In the genomic region with DNA sequence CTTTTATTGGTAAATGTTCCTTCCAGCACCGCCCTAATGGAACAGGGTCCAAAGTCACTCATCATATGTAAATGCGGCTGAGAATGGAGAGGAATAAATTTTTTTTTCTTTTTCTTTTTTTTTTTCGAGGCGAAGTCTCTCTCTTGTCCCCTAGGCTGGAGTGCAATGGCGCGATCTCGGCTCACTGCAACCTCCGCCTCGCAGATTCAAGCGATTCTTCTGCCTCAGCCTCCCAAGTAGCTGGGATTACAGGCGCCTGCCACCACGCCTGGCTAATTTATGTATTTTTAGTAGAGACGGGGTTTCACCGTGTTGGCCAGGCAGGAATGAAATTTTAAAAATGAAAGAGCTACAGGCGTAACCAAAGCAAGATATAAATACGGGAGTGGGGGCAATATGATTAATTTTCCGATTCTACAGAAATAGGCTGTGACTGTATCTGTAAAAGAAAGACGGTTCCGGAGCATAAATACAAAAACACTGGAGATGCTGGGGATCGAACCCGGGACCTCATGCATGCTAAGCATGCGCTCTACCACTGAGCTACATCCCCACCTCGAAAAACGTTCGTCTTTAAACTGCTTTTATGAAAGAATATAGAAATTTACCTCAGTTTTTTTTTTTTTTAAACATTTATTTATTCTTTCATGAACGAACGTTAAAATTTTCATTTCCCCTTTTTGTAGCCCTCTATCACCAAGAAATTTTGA, we compare ENCODE assay signal across 1 cellular context.
A peak's percentile ranks its signal among the peaks of the same experiment; 100 is the strongest.
TF ChIP-seq lines count a peak whose summit lies in the region.

No MANE protein-coding gene starts in this region.

TF ChIP-seq in HepG2, 621 proteins besides CTCF, POLR2A, EP300 and RAD21 (continued from another document and continues in another):
- TF ChIP-seq, protein P1, sequence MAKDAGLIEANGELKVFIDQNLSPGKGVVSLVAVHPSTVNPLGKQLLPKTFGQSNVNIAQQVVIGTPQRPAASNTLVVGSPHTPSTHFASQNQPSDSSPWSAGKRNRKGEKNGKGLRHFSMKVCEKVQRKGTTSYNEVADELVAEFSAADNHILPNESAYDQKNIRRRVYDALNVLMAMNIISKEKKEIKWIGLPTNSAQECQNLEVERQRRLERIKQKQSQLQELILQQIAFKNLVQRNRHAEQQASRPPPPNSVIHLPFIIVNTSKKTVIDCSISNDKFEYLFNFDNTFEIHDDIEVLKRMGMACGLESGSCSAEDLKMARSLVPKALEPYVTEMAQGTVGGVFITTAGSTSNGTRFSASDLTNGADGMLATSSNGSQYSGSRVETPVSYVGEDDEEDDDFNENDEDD (CRISPR knock-in tag; IDR thresholded peaks at IDR 0.05; ENCODE audit: borderline replicate concordance) = peak; percentile 32; the same call in 1 of the 2 replicates
- TF ChIP-seq GLI4 (CRISPR knock-in tag; IDR thresholded peaks at IDR 0.05; ENCODE audit: borderline replicate concordance) (no peak), PLRG1 (conservative IDR thresholded peaks at IDR 0.05) (no peak), ZKSCAN8 (CRISPR knock-in tag; IDR thresholded peaks at IDR 0.05; ENCODE audit: borderline replicate concordance) (no peak), ELF4 (CRISPR knock-in tag; IDR thresholded peaks at IDR 0.05; ENCODE audit: borderline replicate concordance) (no peak), DR1 (CRISPR knock-in tag; IDR thresholded peaks at IDR 0.05) (no peak), ZNF709 (CRISPR knock-in tag; IDR thresholded peaks at IDR 0.05) (no peak), RBAK (CRISPR knock-in tag; IDR thresholded peaks at IDR 0.05) (no peak), ZC3H13 (CRISPR knock-in tag; IDR thresholded peaks at IDR 0.05) (no peak), ZNF776 (CRISPR knock-in tag; IDR thresholded peaks at IDR 0.05) (no peak), RBM22 (optimal IDR thresholded peaks at IDR 0.05; ENCODE audit: low read length) (peak; percentile 97), HOXD1 (CRISPR knock-in tag; IDR thresholded peaks at IDR 0.05) (no peak), ZNF749 (CRISPR knock-in tag; IDR thresholded peaks at IDR 0.05; ENCODE audit: borderline replicate concordance) (no peak), CHD4 (IDR thresholded peaks at IDR 0.05; ENCODE audit: borderline replicate concordance, low read length) (peak; percentile 63; the same call in 1 of the 2 replicates), RFX3 (CRISPR knock-in tag; IDR thresholded peaks at IDR 0.05) (no peak), HES4 (CRISPR knock-in tag; IDR thresholded peaks at IDR 0.05; ENCODE audit: borderline replicate concordance) (no peak), FOXP1 (IDR thresholded peaks at IDR 0.05) (no peak), FOXP1 (CRISPR knock-in tag; IDR thresholded peaks at IDR 0.05) (no peak), ARNT2 (CRISPR knock-in tag; IDR thresholded peaks at IDR 0.05; ENCODE audit: low read depth) (no peak), NPAS2 (CRISPR knock-in tag; IDR thresholded peaks at IDR 0.05; ENCODE audit: borderline replicate concordance) (no peak), ZNF570 (CRISPR knock-in tag; IDR thresholded peaks at IDR 0.05; ENCODE audit: borderline replicate concordance) (no peak), ZNF260 (CRISPR knock-in tag; IDR thresholded peaks at IDR 0.05; ENCODE audit: borderline replicate concordance, low read depth) (no peak), ZNF136 (CRISPR knock-in tag; IDR thresholded peaks at IDR 0.05; ENCODE audit: low read depth) (no peak), ZNF24 (IDR thresholded peaks at IDR 0.05) (peak; percentile 99), CSRNP1 (CRISPR knock-in tag; IDR thresholded peaks at IDR 0.05) (no peak), MIER2 (CRISPR knock-in tag; IDR thresholded peaks at IDR 0.05) (no peak), EED (CRISPR knock-in tag; IDR thresholded peaks at IDR 0.05) (no peak), KLF9 (CRISPR knock-in tag; IDR thresholded peaks at IDR 0.05; ENCODE audit: low read depth) (no peak), ZNF264 (CRISPR knock-in tag; IDR thresholded peaks at IDR 0.05) (no peak), HDAC2 (CRISPR knock-in tag; IDR thresholded peaks at IDR 0.05) (peak; percentile 46), SPEN (CRISPR knock-in tag; IDR thresholded peaks at IDR 0.05; ENCODE audit: low read depth) (no peak), ASH2L (IDR thresholded peaks at IDR 0.05; ENCODE audit: insufficient read length, low read depth, low read length) (no peak), ATF7 (IDR thresholded peaks at IDR 0.05) (no peak), ATF7 (CRISPR knock-in tag; IDR thresholded peaks at IDR 0.05) (no peak), NCOA5 (CRISPR knock-in tag; IDR thresholded peaks at IDR 0.05) (no peak), ZNF33B (CRISPR knock-in tag; IDR thresholded peaks at IDR 0.05) (no peak), RXRA (CRISPR knock-in tag; IDR thresholded peaks at IDR 0.05) (no peak), ZFP37 (CRISPR knock-in tag; IDR thresholded peaks at IDR 0.05; ENCODE audit: borderline replicate concordance) (no peak)
- TF ChIP-seq, protein P2, sequence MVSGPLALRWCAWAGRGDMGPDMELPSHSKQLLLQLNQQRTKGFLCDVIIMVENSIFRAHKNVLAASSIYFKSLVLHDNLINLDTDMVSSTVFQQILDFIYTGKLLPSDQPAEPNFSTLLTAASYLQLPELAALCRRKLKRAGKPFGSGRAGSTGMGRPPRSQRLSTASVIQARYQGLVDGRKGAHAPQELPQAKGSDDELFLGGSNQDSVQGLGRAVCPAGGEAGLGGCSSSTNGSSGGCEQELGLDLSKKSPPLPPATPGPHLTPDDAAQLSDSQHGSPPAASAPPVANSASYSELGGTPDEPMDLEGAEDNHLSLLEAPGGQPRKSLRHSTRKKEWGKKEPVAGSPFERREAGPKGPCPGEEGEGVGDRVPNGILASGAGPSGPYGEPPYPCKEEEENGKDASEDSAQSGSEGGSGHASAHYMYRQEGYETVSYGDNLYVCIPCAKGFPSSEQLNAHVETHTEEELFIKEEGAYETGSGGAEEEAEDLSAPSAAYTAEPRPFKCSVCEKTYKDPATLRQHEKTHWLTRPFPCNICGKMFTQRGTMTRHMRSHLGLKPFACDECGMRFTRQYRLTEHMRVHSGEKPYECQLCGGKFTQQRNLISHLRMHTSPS (CRISPR knock-in tag; IDR thresholded peaks at IDR 0.05; ENCODE audit: low read depth) = no peak
- TF ChIP-seq, protein P3, sequence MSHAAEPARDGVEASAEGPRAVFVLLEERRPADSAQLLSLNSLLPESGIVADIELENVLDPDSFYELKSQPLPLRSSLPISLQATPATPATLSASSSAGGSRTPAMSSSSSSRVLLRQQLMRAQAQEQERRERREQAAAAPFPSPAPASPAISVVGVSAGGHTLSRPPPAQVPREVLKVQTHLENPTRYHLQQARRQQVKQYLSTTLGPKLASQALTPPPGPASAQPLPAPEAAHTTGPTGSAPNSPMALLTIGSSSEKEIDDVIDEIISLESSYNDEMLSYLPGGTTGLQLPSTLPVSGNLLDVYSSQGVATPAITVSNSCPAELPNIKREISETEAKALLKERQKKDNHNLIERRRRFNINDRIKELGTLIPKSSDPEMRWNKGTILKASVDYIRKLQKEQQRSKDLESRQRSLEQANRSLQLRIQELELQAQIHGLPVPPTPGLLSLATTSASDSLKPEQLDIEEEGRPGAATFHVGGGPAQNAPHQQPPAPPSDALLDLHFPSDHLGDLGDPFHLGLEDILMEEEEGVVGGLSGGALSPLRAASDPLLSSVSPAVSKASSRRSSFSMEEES (CRISPR knock-in tag; IDR thresholded peaks at IDR 0.05) = peak; percentile 44; the same call in 1 of the 2 replicates
- TF ChIP-seq, protein P4, sequence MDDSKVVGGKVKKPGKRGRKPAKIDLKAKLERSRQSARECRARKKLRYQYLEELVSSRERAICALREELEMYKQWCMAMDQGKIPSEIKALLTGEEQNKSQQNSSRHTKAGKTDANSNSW (CRISPR knock-in tag; IDR thresholded peaks at IDR 0.05; ENCODE audit: borderline replicate concordance) = no peak
- TF ChIP-seq, protein P5, sequence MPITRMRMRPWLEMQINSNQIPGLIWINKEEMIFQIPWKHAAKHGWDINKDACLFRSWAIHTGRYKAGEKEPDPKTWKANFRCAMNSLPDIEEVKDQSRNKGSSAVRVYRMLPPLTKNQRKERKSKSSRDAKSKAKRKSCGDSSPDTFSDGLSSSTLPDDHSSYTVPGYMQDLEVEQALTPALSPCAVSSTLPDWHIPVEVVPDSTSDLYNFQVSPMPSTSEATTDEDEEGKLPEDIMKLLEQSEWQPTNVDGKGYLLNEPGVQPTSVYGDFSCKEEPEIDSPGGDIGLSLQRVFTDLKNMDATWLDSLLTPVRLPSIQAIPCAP (CRISPR knock-in tag; IDR thresholded peaks at IDR 0.05; ENCODE audit: low read depth) = no peak
- TF ChIP-seq, protein P6, sequence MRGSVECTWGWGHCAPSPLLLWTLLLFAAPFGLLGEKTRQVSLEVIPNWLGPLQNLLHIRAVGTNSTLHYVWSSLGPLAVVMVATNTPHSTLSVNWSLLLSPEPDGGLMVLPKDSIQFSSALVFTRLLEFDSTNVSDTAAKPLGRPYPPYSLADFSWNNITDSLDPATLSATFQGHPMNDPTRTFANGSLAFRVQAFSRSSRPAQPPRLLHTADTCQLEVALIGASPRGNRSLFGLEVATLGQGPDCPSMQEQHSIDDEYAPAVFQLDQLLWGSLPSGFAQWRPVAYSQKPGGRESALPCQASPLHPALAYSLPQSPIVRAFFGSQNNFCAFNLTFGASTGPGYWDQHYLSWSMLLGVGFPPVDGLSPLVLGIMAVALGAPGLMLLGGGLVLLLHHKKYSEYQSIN (CRISPR knock-in tag; IDR thresholded peaks at IDR 0.05; ENCODE audit: borderline replicate concordance) = no peak
- TF ChIP-seq, protein P7, sequence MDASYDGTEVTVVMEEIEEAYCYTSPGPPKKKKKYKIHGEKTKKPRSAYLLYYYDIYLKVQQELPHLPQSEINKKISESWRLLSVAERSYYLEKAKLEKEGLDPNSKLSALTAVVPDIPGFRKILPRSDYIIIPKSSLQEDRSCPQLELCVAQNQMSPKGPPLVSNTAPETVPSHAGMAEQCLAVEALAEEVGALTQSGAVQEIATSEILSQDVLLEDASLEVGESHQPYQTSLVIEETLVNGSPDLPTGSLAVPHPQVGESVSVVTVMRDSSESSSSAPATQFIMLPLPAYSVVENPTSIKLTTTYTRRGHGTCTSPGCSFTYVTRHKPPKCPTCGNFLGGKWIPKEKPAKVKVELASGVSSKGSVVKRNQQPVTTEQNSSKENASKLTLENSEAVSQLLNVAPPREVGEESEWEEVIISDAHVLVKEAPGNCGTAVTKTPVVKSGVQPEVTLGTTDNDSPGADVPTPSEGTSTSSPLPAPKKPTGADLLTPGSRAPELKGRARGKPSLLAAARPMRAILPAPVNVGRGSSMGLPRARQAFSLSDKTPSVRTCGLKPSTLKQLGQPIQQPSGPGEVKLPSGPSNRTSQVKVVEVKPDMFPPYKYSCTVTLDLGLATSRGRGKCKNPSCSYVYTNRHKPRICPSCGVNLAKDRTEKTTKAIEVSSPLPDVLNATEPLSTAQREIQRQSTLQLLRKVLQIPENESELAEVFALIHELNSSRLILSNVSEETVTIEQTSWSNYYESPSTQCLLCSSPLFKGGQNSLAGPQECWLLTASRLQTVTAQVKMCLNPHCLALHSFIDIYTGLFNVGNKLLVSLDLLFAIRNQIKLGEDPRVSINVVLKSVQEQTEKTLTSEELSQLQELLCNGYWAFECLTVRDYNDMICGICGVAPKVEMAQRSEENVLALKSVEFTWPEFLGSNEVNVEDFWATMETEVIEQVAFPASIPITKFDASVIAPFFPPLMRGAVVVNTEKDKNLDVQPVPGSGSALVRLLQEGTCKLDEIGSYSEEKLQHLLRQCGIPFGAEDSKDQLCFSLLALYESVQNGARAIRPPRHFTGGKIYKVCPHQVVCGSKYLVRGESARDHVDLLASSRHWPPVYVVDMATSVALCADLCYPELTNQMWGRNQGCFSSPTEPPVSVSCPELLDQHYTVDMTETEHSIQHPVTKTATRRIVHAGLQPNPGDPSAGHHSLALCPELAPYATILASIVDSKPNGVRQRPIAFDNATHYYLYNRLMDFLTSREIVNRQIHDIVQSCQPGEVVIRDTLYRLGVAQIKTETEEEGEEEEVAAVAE (CRISPR knock-in tag; IDR thresholded peaks at IDR 0.05; ENCODE audit: borderline replicate concordance) = 0 out of 2 replicates have a peak, but pooled peaks have one; percentile 56
- TF ChIP-seq, protein P8, sequence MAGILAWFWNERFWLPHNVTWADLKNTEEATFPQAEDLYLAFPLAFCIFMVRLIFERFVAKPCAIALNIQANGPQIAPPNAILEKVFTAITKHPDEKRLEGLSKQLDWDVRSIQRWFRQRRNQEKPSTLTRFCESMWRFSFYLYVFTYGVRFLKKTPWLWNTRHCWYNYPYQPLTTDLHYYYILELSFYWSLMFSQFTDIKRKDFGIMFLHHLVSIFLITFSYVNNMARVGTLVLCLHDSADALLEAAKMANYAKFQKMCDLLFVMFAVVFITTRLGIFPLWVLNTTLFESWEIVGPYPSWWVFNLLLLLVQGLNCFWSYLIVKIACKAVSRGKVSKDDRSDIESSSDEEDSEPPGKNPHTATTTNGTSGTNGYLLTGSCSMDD (CRISPR knock-in tag; IDR thresholded peaks at IDR 0.05) = no peak
- TF ChIP-seq, protein P9, sequence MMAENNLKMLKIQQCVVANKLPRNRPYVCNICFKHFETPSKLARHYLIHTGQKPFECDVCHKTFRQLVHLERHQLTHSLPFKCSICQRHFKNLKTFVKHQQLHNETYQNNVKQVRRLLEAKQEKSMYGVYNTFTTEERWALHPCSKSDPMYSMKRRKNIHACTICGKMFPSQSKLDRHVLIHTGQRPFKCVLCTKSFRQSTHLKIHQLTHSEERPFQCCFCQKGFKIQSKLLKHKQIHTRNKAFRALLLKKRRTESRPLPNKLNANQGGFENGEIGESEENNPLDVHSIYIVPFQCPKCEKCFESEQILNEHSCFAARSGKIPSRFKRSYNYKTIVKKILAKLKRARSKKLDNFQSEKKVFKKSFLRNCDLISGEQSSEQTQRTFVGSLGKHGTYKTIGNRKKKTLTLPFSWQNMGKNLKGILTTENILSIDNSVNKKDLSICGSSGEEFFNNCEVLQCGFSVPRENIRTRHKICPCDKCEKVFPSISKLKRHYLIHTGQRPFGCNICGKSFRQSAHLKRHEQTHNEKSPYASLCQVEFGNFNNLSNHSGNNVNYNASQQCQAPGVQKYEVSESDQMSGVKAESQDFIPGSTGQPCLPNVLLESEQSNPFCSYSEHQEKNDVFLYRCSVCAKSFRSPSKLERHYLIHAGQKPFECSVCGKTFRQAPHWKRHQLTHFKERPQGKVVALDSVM (CRISPR knock-in tag; IDR thresholded peaks at IDR 0.05) = no peak
